ENCODE assay signal across 8 cellular contexts in genomic region chr17:26885244-26885970, GRCh38.
DNase-seq lines count a peak whose midpoint lies in the region; ATAC-seq, FAIRE-seq and TF ChIP-seq lines count a peak whose summit lies in the region.
"Not testable (repeated sequence)": the region's sequence is repeated elsewhere in the genome, so short reads cannot be mapped to it uniquely, and the experiment has no call there.

No MANE protein-coding gene starts in this region.

- H3K9me3 Mint-ChIP-seq in CD4-positive, alpha-beta memory T cell; activated CD4-positive, alpha-beta T cell treated with anti-CD3 and anti-CD28 coated beads, Interleukin-2, amount 10 ng/mL, durations not matched to agents 24 days and 14 days; effector memory CD8-positive, alpha-beta T cell; stimulated activated effector memory CD8-positive, alpha-beta T cell treated with anti-CD3 and anti-CD28 coated beads, Interleukin-12 subunit alpha, Interleukin-12 subunit beta, amount 100 ng/mL, for 72 hours: not testable (repeated sequence)

- H3K27ac Mint-ChIP-seq in CD4-positive, alpha-beta memory T cell; activated CD4-positive, alpha-beta T cell treated with anti-CD3 and anti-CD28 coated beads, Interleukin-2, amount 10 ng/mL, durations not matched to agents 24 days and 14 days; effector memory CD8-positive, alpha-beta T cell; stimulated activated effector memory CD8-positive, alpha-beta T cell treated with anti-CD3 and anti-CD28 coated beads, Interleukin-12 subunit alpha, Interleukin-12 subunit beta, amount 100 ng/mL, for 72 hours: not testable (repeated sequence)

- POLR2A ChIA-PET in CD4-positive, alpha-beta memory T cell (lab: Charles Lee; ENCODE audit: partially characterized antibody), result not testable (repeated sequence)

- H3K4me1 Mint-ChIP-seq in CD4-positive, alpha-beta memory T cell; activated CD4-positive, alpha-beta T cell treated with anti-CD3 and anti-CD28 coated beads, Interleukin-2, amount 10 ng/mL, durations not matched to agents 24 days and 14 days; effector memory CD8-positive, alpha-beta T cell (ENCODE audit: low read depth in 2 of 2); stimulated activated effector memory CD8-positive, alpha-beta T cell treated with anti-CD3 and anti-CD28 coated beads, Interleukin-12 subunit alpha, Interleukin-12 subunit beta, amount 100 ng/mL, for 72 hours: not testable (repeated sequence)

- not testable (repeated sequence) for TF ChIP-seq CTCF in left lung (IDR thresholded peaks at IDR 0.05); pancreas (IDR thresholded peaks at IDR 0.05)

- not testable (repeated sequence) for ATAC-seq in effector memory CD8-positive, alpha-beta T cell (replicated peaks)
- ATAC-seq in left lung (peak; percentile 42), pancreas (peak; percentile 20 to 46 (median 33))
- peak; percentile 44 for ATAC-seq in stimulated activated effector memory CD8-positive, alpha-beta T cell treated with anti-CD3 and anti-CD28 coated beads, Interleukin-12 subunit alpha, Interleukin-12 subunit beta, amount 100 ng/mL, for 72 hours

- intact Hi-C loops in CD4-positive, alpha-beta memory T cell (cut with micrococcal nuclease); activated CD4-positive, alpha-beta T cell treated with anti-CD3 and anti-CD28 coated beads, Interleukin-2, amount 10 ng/mL, durations not matched to agents 24 days and 14 days (cut with micrococcal nuclease); left lung (cut with DNase I); pancreas (cut with DNase I): not testable (repeated sequence)

- H3K9me3 ChIP-seq in CD4-positive, alpha-beta memory T cell (ENCODE audit: control insufficient read depth in 1 of 2, low read length in 2 of 2); left lung; pancreas: not testable (repeated sequence)

- WGBS in pancreas, 2 donors, result 52 to 54% methylated on average over 8 of the region's 8 CpGs

- CTCF ChIA-PET in CD4-positive, alpha-beta memory T cell (lab: Charles Lee; ENCODE audit: partially characterized antibody), result interaction anchor here (0.7 to 1.2 kb wide), 2 partner anchors 282 to 965 kb away, joined by 5 read pairs; no protein-coding TSS in a partner anchor

- not testable (repeated sequence) for FAIRE-seq in pancreas (lab: Jason Lieb, UNC)

- not testable (repeated sequence) for H3K4me1 ChIP-seq in CD4-positive, alpha-beta memory T cell (ENCODE audit: insufficient read depth, low read length); left lung; pancreas

- not testable (repeated sequence) for H3K36me3 ChIP-seq in CD4-positive, alpha-beta memory T cell (ENCODE audit: insufficient read depth, low read length); left lung; pancreas

- not testable (repeated sequence) for H3K4me3 Mint-ChIP-seq in CD4-positive, alpha-beta memory T cell; activated CD4-positive, alpha-beta T cell treated with anti-CD3 and anti-CD28 coated beads, Interleukin-2, amount 10 ng/mL, durations not matched to agents 24 days and 14 days; effector memory CD8-positive, alpha-beta T cell; stimulated activated effector memory CD8-positive, alpha-beta T cell treated with anti-CD3 and anti-CD28 coated beads, Interleukin-12 subunit alpha, Interleukin-12 subunit beta, amount 100 ng/mL, for 72 hours

- H3K27me3 Mint-ChIP-seq in CD4-positive, alpha-beta memory T cell; activated CD4-positive, alpha-beta T cell treated with anti-CD3 and anti-CD28 coated beads, Interleukin-2, amount 10 ng/mL, durations not matched to agents 24 days and 14 days; effector memory CD8-positive, alpha-beta T cell: not testable (repeated sequence)

- not testable (repeated sequence) for H3K27ac ChIP-seq in CD4-positive, alpha-beta memory T cell (ENCODE audit: low read depth, low read length); left lung; pancreas

- peak; percentile 39 to 67 (median 64) for DNase-seq in CD4-positive, alpha-beta memory T cell
- peak; percentile 2 for DNase-seq in LHCN-M2 (ENCODE audit: low read depth)
- DNase-seq in activated CD4-positive, alpha-beta T cell treated with anti-CD3 and anti-CD28 coated beads, Interleukin-2, amount 10 ng/mL, durations not matched to agents 24 days and 14 days, result peak; percentile 92
- peak; percentile 0 for DNase-seq in activated gamma-delta T cell treated with anti-CD3 and anti-CD28 coated beads, Interleukin-2, amount 50 U/mL, for 16 hours (ENCODE audit: low read depth)
- peak; percentile 44 to 71 (median 60) for DNase-seq in effector memory CD8-positive, alpha-beta T cell
- DNase-seq in left lung, result peak in 1 of 2 donors; percentile 20
- peak in 4 of 6 donors; percentile 1 to 62 (median 14) for DNase-seq in pancreas
- DNase-seq in stimulated activated effector memory CD8-positive, alpha-beta T cell treated with anti-CD3 and anti-CD28 coated beads, Interleukin-12 subunit alpha, Interleukin-12 subunit beta, amount 100 ng/mL, for 72 hours (ENCODE audit: low spot score in 2 of 2), result peak; percentile 80 to 95

- not testable (repeated sequence) for H3K27me3 ChIP-seq in CD4-positive, alpha-beta memory T cell (ENCODE audit: insufficient read depth, low read length); left lung; pancreas

- not testable (repeated sequence) for H3K4me3 ChIP-seq in CD4-positive, alpha-beta memory T cell (ENCODE audit: low read length in 2 of 2); left lung; pancreas

- not testable (repeated sequence) for H3K36me3 Mint-ChIP-seq in CD4-positive, alpha-beta memory T cell; activated CD4-positive, alpha-beta T cell treated with anti-CD3 and anti-CD28 coated beads, Interleukin-2, amount 10 ng/mL, durations not matched to agents 24 days and 14 days (ENCODE audit: low read depth); effector memory CD8-positive, alpha-beta T cell (ENCODE audit: insufficient read depth); stimulated activated effector memory CD8-positive, alpha-beta T cell treated with anti-CD3 and anti-CD28 coated beads, Interleukin-12 subunit alpha, Interleukin-12 subunit beta, amount 100 ng/mL, for 72 hours
